In genomic region chr5:68383888-68384310, GRCh38 we compare ENCODE assay signal across 1 cellular context.
TF ChIP-seq lines count a peak whose summit lies in the region.

No MANE protein-coding gene starts in this region.

TF ChIP-seq in HEK293, 187 proteins besides CTCF, POLR2A, EP300 and RAD21 (continued from another document):
- TF ChIP-seq ZNF518A (tag by site-specific recombination; conservative IDR thresholded peaks at IDR 0.05; ENCODE audit: low read depth) = no peak
- peak; percentile 74 for TF ChIP-seq BCL6B (tag by site-specific recombination; IDR thresholded peaks at IDR 0.05)
- TF ChIP-seq ZNF19 (tag by site-specific recombination; IDR thresholded peaks at IDR 0.05; ENCODE audit: low read depth) = no peak
- no peak for TF ChIP-seq ZNF76 (tag by site-specific recombination; IDR thresholded peaks at IDR 0.05; ENCODE audit: borderline replicate concordance, low read depth)
- no peak for TF ChIP-seq GLI2 (tag by site-specific recombination; IDR thresholded peaks at IDR 0.05; ENCODE audit: borderline replicate concordance, low read depth)
- TF ChIP-seq ZNF132 (tag by site-specific recombination; IDR thresholded peaks at IDR 0.05; ENCODE audit: borderline replicate concordance) = no peak
- TF ChIP-seq ZNF654 (tag by site-specific recombination; IDR thresholded peaks at IDR 0.05; ENCODE audit: low read depth) = no peak
- no peak for TF ChIP-seq ZNF16 (tag by site-specific recombination; IDR thresholded peaks at IDR 0.05; ENCODE audit: low read depth)
- TF ChIP-seq ZNF600 (tag by site-specific recombination; IDR thresholded peaks at IDR 0.05) = no peak
- no peak for TF ChIP-seq ZNF10 (tag by site-specific recombination; IDR thresholded peaks at IDR 0.05)
- peak; percentile 37; the same call in 1 of the 2 replicates for TF ChIP-seq ZNF394 (tag by site-specific recombination; IDR thresholded peaks at IDR 0.05; ENCODE audit: borderline replicate concordance)
- no peak for TF ChIP-seq ZNF791 (tag by site-specific recombination; IDR thresholded peaks at IDR 0.05)
- TF ChIP-seq ZBTB21 (tag by site-specific recombination; IDR thresholded peaks at IDR 0.05) = no peak
- TF ChIP-seq ZBTB10 (tag by site-specific recombination; IDR thresholded peaks at IDR 0.05) = no peak
- no peak for TF ChIP-seq BCL11A (tag by site-specific recombination; IDR thresholded peaks at IDR 0.05; ENCODE audit: low read depth)
- TF ChIP-seq ZNF488 (tag by site-specific recombination; IDR thresholded peaks at IDR 0.05) = no peak
- no peak for TF ChIP-seq ZNF280D (tag by site-specific recombination; IDR thresholded peaks at IDR 0.05)
- peak; percentile 95 for TF ChIP-seq ZNF692 (tag by site-specific recombination; IDR thresholded peaks at IDR 0.05)
- TF ChIP-seq ZNF560 (tag by site-specific recombination; IDR thresholded peaks at IDR 0.05; ENCODE audit: borderline replicate concordance) = no peak
- no peak for TF ChIP-seq ZNF501 (tag by site-specific recombination; IDR thresholded peaks at IDR 0.05)
- no peak for TF ChIP-seq ZNF133 (tag by site-specific recombination; IDR thresholded peaks at IDR 0.05)
- no peak for TF ChIP-seq ZNF555 (tag by site-specific recombination; conservative IDR thresholded peaks at IDR 0.05)
- no peak for TF ChIP-seq ZNF624 (tag by site-specific recombination; IDR thresholded peaks at IDR 0.05)
- no peak for TF ChIP-seq ZNF23 (tag by site-specific recombination; IDR thresholded peaks at IDR 0.05; ENCODE audit: borderline replicate concordance)
- TF ChIP-seq ZNF670 (tag by site-specific recombination; IDR thresholded peaks at IDR 0.05; ENCODE audit: low read depth) = no peak
- TF ChIP-seq ZNF366 (tag by site-specific recombination; conservative IDR thresholded peaks at IDR 0.05) = peak; percentile 66
- 0 out of 2 replicates have a peak, but pooled peaks have one; percentile 8 for TF ChIP-seq SP3 (tag by site-specific recombination; IDR thresholded peaks at IDR 0.05)
- no peak for TF ChIP-seq ZNF223 (tag by site-specific recombination; IDR thresholded peaks at IDR 0.05)
- no peak for TF ChIP-seq ZNF175 (tag by site-specific recombination; IDR thresholded peaks at IDR 0.05)
- no peak for TF ChIP-seq ZNF548 (tag by site-specific recombination; IDR thresholded peaks at IDR 0.05)
- no peak for TF ChIP-seq ZNF704 (tag by site-specific recombination; IDR thresholded peaks at IDR 0.05)
- peak; percentile 25; the same call in 1 of the 2 replicates for TF ChIP-seq SP7 (tag by site-specific recombination; IDR thresholded peaks at IDR 0.05)
- no peak for TF ChIP-seq ZNF529 (tag by site-specific recombination; IDR thresholded peaks at IDR 0.05; ENCODE audit: insufficient replicate concordance)
- peak; percentile 25; the same call in 1 of the 2 replicates for TF ChIP-seq PRDM1 (tag by site-specific recombination; IDR thresholded peaks at IDR 0.05)
- 0 out of 2 replicates have a peak, but pooled peaks have one; percentile 24 for TF ChIP-seq ZNF660 (tag by site-specific recombination; IDR thresholded peaks at IDR 0.05)
- no peak for TF ChIP-seq ZNF146 (tag by site-specific recombination; IDR thresholded peaks at IDR 0.05)
